1 cellular context compared by ENCODE assay signal in genomic region chr20:38432292-38432691, GRCh38.
TF ChIP-seq lines count a peak whose summit lies in the region.

No MANE protein-coding gene starts in this region.

TF ChIP-seq in K562, 482 proteins besides CTCF, POLR2A, EP300 and RAD21:
- TF ChIP-seq, protein P1, sequence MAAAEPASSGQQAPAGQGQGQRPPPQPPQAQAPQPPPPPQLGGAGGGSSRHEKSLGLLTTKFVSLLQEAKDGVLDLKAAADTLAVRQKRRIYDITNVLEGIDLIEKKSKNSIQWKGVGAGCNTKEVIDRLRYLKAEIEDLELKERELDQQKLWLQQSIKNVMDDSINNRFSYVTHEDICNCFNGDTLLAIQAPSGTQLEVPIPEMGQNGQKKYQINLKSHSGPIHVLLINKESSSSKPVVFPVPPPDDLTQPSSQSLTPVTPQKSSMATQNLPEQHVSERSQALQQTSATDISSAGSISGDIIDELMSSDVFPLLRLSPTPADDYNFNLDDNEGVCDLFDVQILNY (CRISPR knock-in tag; IDR thresholded peaks at IDR 0.05) = 0 out of 2 replicates have a peak, but pooled peaks have one; percentile 12
- TF ChIP-seq, protein P2, sequence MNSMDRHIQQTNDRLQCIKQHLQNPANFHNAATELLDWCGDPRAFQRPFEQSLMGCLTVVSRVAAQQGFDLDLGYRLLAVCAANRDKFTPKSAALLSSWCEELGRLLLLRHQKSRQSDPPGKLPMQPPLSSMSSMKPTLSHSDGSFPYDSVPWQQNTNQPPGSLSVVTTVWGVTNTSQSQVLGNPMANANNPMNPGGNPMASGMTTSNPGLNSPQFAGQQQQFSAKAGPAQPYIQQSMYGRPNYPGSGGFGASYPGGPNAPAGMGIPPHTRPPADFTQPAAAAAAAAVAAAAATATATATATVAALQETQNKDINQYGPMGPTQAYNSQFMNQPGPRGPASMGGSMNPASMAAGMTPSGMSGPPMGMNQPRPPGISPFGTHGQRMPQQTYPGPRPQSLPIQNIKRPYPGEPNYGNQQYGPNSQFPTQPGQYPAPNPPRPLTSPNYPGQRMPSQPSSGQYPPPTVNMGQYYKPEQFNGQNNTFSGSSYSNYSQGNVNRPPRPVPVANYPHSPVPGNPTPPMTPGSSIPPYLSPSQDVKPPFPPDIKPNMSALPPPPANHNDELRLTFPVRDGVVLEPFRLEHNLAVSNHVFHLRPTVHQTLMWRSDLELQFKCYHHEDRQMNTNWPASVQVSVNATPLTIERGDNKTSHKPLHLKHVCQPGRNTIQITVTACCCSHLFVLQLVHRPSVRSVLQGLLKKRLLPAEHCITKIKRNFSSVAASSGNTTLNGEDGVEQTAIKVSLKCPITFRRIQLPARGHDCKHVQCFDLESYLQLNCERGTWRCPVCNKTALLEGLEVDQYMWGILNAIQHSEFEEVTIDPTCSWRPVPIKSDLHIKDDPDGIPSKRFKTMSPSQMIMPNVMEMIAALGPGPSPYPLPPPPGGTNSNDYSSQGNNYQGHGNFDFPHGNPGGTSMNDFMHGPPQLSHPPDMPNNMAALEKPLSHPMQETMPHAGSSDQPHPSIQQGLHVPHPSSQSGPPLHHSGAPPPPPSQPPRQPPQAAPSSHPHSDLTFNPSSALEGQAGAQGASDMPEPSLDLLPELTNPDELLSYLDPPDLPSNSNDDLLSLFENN (IDR thresholded peaks at IDR 0.05; ENCODE audit: low read depth in 2 of 2, low read length in 2 of 2) = no peak
- peak; percentile 13; the same call in 1 of the 2 replicates for TF ChIP-seq POLR2AphosphoS5 (IDR thresholded peaks at IDR 0.05; ENCODE audit: control insufficient read depth, insufficient read depth, low read depth, low read length)
